ENCODE assay signal across 1 cellular context in genomic region chr18:21831413-21831831, GRCh38.
TF ChIP-seq lines count a peak whose summit lies in the region.

No MANE protein-coding gene starts in this region.

TF ChIP-seq in GM23338, 12 proteins besides CTCF, POLR2A, EP300 and RAD21 (continued from another document):
- TF ChIP-seq ZNF462 (CRISPR knock-in tag; IDR thresholded peaks at IDR 0.05) (no peak), ZNF331 (CRISPR knock-in tag; IDR thresholded peaks at IDR 0.05; ENCODE audit: low read depth) (no peak), REST (IDR thresholded peaks at IDR 0.05; ENCODE audit: unreplicated experiment) (no peak), CREB1 (CRISPR knock-in tag; IDR thresholded peaks at IDR 0.05; ENCODE audit: low read depth) (no peak), NANOG (IDR thresholded peaks at IDR 0.05; ENCODE audit: borderline replicate concordance) (no peak), EZH2 (IDR thresholded peaks at IDR 0.05; ENCODE audit: low read depth, unreplicated experiment) (no peak)
